13 cellular contexts compared by ENCODE assay signal in the genomic region with DNA sequence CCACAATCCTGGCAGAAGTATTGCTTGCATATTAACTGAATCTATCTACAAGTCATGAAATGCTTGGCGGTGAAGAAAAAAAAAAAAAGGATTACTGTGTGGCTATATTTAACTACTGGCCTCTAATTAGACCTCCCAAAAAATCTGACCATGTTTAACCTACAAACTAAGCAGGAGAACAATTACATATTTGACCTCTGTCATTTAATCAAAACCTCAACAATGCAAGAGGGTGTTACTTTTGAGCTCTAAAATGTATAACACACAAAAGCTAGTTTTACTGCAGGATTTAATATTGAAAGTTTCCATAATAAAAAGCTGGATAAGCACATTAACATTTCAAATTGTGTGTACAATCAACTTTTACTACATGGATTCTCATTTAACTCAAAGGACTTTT. TPM values are rescaled to one million over a fixed set of nuclear protein-coding genes. Genes with fewer than 3 reads are reported as not detected.
A peak's percentile ranks its signal among the peaks of the same experiment; 100 is the strongest.
DNase-seq lines count a peak whose midpoint lies in the region; ATAC-seq and TF ChIP-seq lines count a peak whose summit lies in the region.
"Had no signal": no experiment of that assay in that cellular context is flagged by ENCODE, and none has a peak within 500 bp of the region (broad histone marks: within the 10 kb centered on the region; RNA-seq: fewer than 3 reads in every experiment).

No MANE protein-coding gene starts in this region.

- peaks cover 5% of the 10 kb centered on the region; the same call in 1 of the 2 replicates for H3K79me2 ChIP-seq in MM.1S (ENCODE audit: low read length)
- H3K79me2 ChIP-seq in PC-3 (ENCODE audit: low read length), result no peaks in the 10 kb centered on the region

- TF ChIP-seq CTCF in MM.1S (IDR thresholded peaks at IDR 0.05; ENCODE audit: low read length) (no peak), coronary artery (IDR thresholded peaks at IDR 0.05) (no peak), gastrocnemius medialis (IDR thresholded peaks at IDR 0.05 in 4 of 5, conservative IDR thresholded peaks at IDR 0.05 in 1 of 5) (no peak), PC-3 (conservative IDR thresholded peaks at IDR 0.05; ENCODE audit: low read depth, low read length) (no peak)

- POLR2A ChIA-PET in activated CD4-positive, alpha-beta T cell treated with anti-CD3 and anti-CD28 coated beads for 36 hours (lab: Charles Lee), result interaction anchor here (0.6 kb wide), 1 partner anchor 1166 kb away, joined by 5 read pairs; no protein-coding TSS in a partner anchor
- POLR2A ChIA-PET in PC-3 (lab: Charles Lee; ENCODE audit: unreplicated experiment), result no interaction called here

- H3K9me2 ChIP-seq in MM.1S (replicated peaks; ENCODE audit: insufficient read depth, low read length), result no peaks in the 10 kb centered on the region
- H3K9me2 ChIP-seq in PC-3 (replicated peaks; ENCODE audit: low read length), result no peaks in the 10 kb centered on the region

- no TSS peak for BruUV-seq in PC-3 (replicated peaks; lab: Mats Ljungman, UMichigan)

- H3K4me3 Mint-ChIP-seq in activated CD4-positive, alpha-beta T cell treated with anti-CD3 and anti-CD28 coated beads for 36 hours, result peak overlapping the region; percentile 96

- DNase-seq in activated CD4-positive, alpha-beta T cell treated with anti-CD3 and anti-CD28 coated beads for 36 hours, result no peak
- DNase-seq in activated CD4-positive, alpha-beta T cell treated with anti-CD3 and anti-CD28 coated beads for 48 hours, result no peak
- DNase-seq in MM.1S (no peak), coronary artery (ENCODE audit: low spot score) (no peak), gastrocnemius medialis (no peak), COLO668 (lab: John Stamatoyannopoulos, UW; ENCODE audit: unreplicated experiment) (no peak), ACHN (no peak), PC-3 (no peak)
- DNase-seq: DMS79, left colon, NCI-H2171 had no signal

- H3K36me3 ChIP-seq in MM.1S (replicated peaks; ENCODE audit: insufficient read depth, low read length) (no peaks in the 10 kb centered on the region), gastrocnemius medialis (no peaks in the 10 kb centered on the region), PC-3 (ENCODE audit: low read depth, low read length) (no peaks in the 10 kb centered on the region)

- peak overlapping the region; percentile 96 for H3K27ac Mint-ChIP-seq in activated CD4-positive, alpha-beta T cell treated with anti-CD3 and anti-CD28 coated beads for 36 hours

- H3K4me3 ChIP-seq in MM.1S (ENCODE audit: low read length), result peak overlapping the region; percentile 75
- H3K4me3 ChIP-seq in coronary artery, result peak overlapping the region; percentile 67
- H3K4me3 ChIP-seq in gastrocnemius medialis, result peak overlapping the region; percentile 14 to 52 (median 40)
- H3K4me3 ChIP-seq in PC-3 (ENCODE audit: low read length), result no peak overlapping the region

- in situ Hi-C loops in gastrocnemius medialis (cut with MboI; ENCODE audit: low sequenced_read_pairs in 4 of 4) (no loop called here), ACHN (cut with HindIII; ENCODE audit: low pct_ligation_motif_present, low pct_unique_long_range_greater_than_20kb, low sequenced_read_pairs) (no loop called here)

- H3K9ac ChIP-seq in MM.1S (ENCODE audit: low read length), result peak overlapping the region; percentile 53; the same call in 1 of the 2 replicates
- no peak overlapping the region for H3K9ac ChIP-seq in PC-3 (ENCODE audit: low read length)

- intact Hi-C loops in activated CD4-positive, alpha-beta T cell treated with anti-CD3 and anti-CD28 coated beads for 36 hours (cut with DNase I, micrococcal nuclease), result loop anchor here (5.0 to 10.0 kb wide), 9 partner anchors 47 to 1261 kb away; a partner anchor contains a TSS
- intact Hi-C loops in gastrocnemius medialis (cut with DNase I; ENCODE audit: low total_unique reads) (no loop called here), PC-3 (cut with micrococcal nuclease) (no loop called here)

- H3K4me1 ChIP-seq in MM.1S (ENCODE audit: low read length) (peaks cover 3% of the 10 kb centered on the region; the same call in 1 of the 2 replicates), gastrocnemius medialis (no peaks in the 10 kb centered on the region), PC-3 (ENCODE audit: insufficient read depth, low read length) (no peaks in the 10 kb centered on the region)

- H3K9me3 ChIP-seq in MM.1S (replicated peaks; ENCODE audit: insufficient read depth, low read length) (no peaks in the 10 kb centered on the region), gastrocnemius medialis (no peaks in the 10 kb centered on the region), PC-3 (ENCODE audit: low read length) (no peaks in the 10 kb centered on the region)

- H3K27me3 Mint-ChIP-seq in activated CD4-positive, alpha-beta T cell treated with anti-CD3 and anti-CD28 coated beads for 36 hours, result no peaks in the 10 kb centered on the region

- H3F3A ChIP-seq in MM.1S (ENCODE audit: insufficient read depth, low read length) (peaks cover 10% of the 10 kb centered on the region), PC-3 (ENCODE audit: low read length, unreplicated experiment) (no peaks in the 10 kb centered on the region)

- no peaks in the 10 kb centered on the region for H3K9me3 Mint-ChIP-seq in activated CD4-positive, alpha-beta T cell treated with anti-CD3 and anti-CD28 coated beads for 36 hours (ENCODE audit: low read depth)

- no peaks in the 10 kb centered on the region for H3K27me3 ChIP-seq in MM.1S (replicated peaks; ENCODE audit: insufficient read depth, low read length)
- peaks cover 0 to 4% (median 0%) of the 10 kb centered on the region in 3 donors for H3K27me3 ChIP-seq in gastrocnemius medialis
- H3K27me3 ChIP-seq in PC-3 (ENCODE audit: low read length), result no peaks in the 10 kb centered on the region

- H3K36me3 Mint-ChIP-seq in activated CD4-positive, alpha-beta T cell treated with anti-CD3 and anti-CD28 coated beads for 36 hours (ENCODE audit: low read depth), result peaks cover 21% of the 10 kb centered on the region

- ATAC-seq in activated CD4-positive, alpha-beta T cell treated with anti-CD3 and anti-CD28 coated beads for 36 hours, result no peak
- no peak for ATAC-seq in gastrocnemius medialis
- ATAC-seq in PC-3, result no peak
- ATAC-seq: left colon had no signal

- H2AFZ ChIP-seq in MM.1S (ENCODE audit: low read length) (no peak overlapping the region), PC-3 (ENCODE audit: low read length) (no peak overlapping the region)

- peak overlapping the region; percentile 69; the same call in 1 of the 2 replicates for H3K4me2 ChIP-seq in MM.1S (ENCODE audit: low read depth, low read length)
- H3K4me2 ChIP-seq in PC-3 (ENCODE audit: low read length), result no peak overlapping the region

- peaks cover 40% of the 10 kb centered on the region for H3K4me1 Mint-ChIP-seq in activated CD4-positive, alpha-beta T cell treated with anti-CD3 and anti-CD28 coated beads for 36 hours

- no peak for TF ChIP-seq POLR2A in gastrocnemius medialis (IDR thresholded peaks at IDR 0.05)

- CTCF ChIA-PET in activated CD4-positive, alpha-beta T cell treated with anti-CD3 and anti-CD28 coated beads for 36 hours (lab: Charles Lee), result interaction anchor here (0.7 to 2.0 kb wide), 3 partner anchors 9 to 96 kb away, joined by 4 to 12 read pairs (median 4); no protein-coding TSS in a partner anchor
- CTCF ChIA-PET in PC-3 (lab: Charles Lee), result no interaction called here

- H3K27ac ChIP-seq in MM.1S (ENCODE audit: low read length) (no peak overlapping the region), coronary artery (no peak overlapping the region), gastrocnemius medialis (no peak overlapping the region), PC-3 (ENCODE audit: low read length) (no peak overlapping the region)

- no peaks in the 10 kb centered on the region for H4K20me1 ChIP-seq in MM.1S (ENCODE audit: insufficient read depth, low read length)
- H4K20me1 ChIP-seq in PC-3 (ENCODE audit: low read length), result no peaks in the 10 kb centered on the region

RNA-seq across cellular contexts. Expression of a gene that starts 1.5 kb away (rescaled TPM):
- 100 to 1,000 TPM in 1 of 2 experiments, 10 to 100 TPM in 1; 89.0 to 112 TPM for total RNA-seq in activated CD4-positive, alpha-beta T cell treated with anti-CD3 and anti-CD28 coated beads for 36 hours
- total RNA-seq in gastrocnemius medialis, result 10 to 100 TPM; 18.6 to 26.9 (median 24.1) TPM
- total RNA-seq in PC-3 (2014; rRNA removed), result not detected in 2 replicates
- total RNA-seq: A172, chondrocyte had no signal

Comparison
In these comparisons a context has a peak if more than half of its experiments do, and no peak if none do; other contexts are left out.
1. RNA of a gene that starts 1.5 kb away (total RNA-seq): 89.0 to 112 TPM in activated CD4-positive, alpha-beta T cell treated with anti-CD3 and anti-CD28 coated beads for 36 hours and 18.6 to 26.9 TPM in gastrocnemius medialis; not detected in PC-3; every median in the first group is over 10 times any median in the second.
2. intact Hi-C loops: an anchor here in activated CD4-positive, alpha-beta T cell treated with anti-CD3 and anti-CD28 coated beads for 36 hours (5.0 to 10.0 kb wide); none called in gastrocnemius medialis and PC-3.